36 cellular contexts compared by ENCODE assay signal in genomic region chr7:85162743-85163142, GRCh38. TPM values are rescaled to one million over a fixed set of nuclear protein-coding genes. Genes with fewer than 3 reads are reported as not detected.
DNase-seq lines count a peak whose midpoint lies in the region; ATAC-seq and TF ChIP-seq lines count a peak whose summit lies in the region.
"Had no signal": no experiment of that assay in that cellular context is flagged by ENCODE, and none has a peak within 500 bp of the region (broad histone marks: within the 10 kb centered on the region; RNA-seq: fewer than 3 reads in every experiment).

No MANE protein-coding gene starts in this region.

- H3K36me3 Mint-ChIP-seq in HFFc6 (ENCODE audit: low read depth) (peaks cover 18% of the 10 kb centered on the region), CD14-positive monocyte (no peaks in the 10 kb centered on the region)
- H3K36me3 Mint-ChIP-seq: activated naive CD8-positive, alpha-beta T cell treated with anti-CD3 and anti-CD28 coated beads for 36 hours had no signal

- no peaks in the 10 kb centered on the region for H3K36me3 ChIP-seq in thyroid gland
- H3K36me3 ChIP-seq: spleen, vagina had no signal

- H3K4me1 Mint-ChIP-seq in HFFc6 (ENCODE audit: low read depth) (peaks cover 54% of the 10 kb centered on the region), CD14-positive monocyte (peaks cover 2% of the 10 kb centered on the region)
- H3K4me1 Mint-ChIP-seq: immature natural killer cell had no signal

- no peak for TF ChIP-seq CTCF in HFFc6 (IDR thresholded peaks at IDR 0.05)
- TF ChIP-seq CTCF in cardiac fibroblast (IDR thresholded peaks at IDR 0.05; ENCODE audit: low read depth, low read length), result no peak
- TF ChIP-seq CTCF in fibroblast of the aortic adventitia (IDR thresholded peaks at IDR 0.05; ENCODE audit: insufficient read depth, low read length), result no peak
- TF ChIP-seq CTCF in thyroid gland (IDR thresholded peaks at IDR 0.05), result no peak
- no peak for TF ChIP-seq CTCF in CD14-positive monocyte (IDR thresholded peaks at IDR 0.05)

- no peaks in the 10 kb centered on the region for H3K27me3 ChIP-seq in thyroid gland
- H3K27me3 ChIP-seq: spleen, testis, vagina had no signal

- intact Hi-C loops in thyroid gland (cut with DNase I), result no loop called here
- intact Hi-C loops in CD14-positive monocyte (cut with micrococcal nuclease), result no loop called here

- H3K27me3 Mint-ChIP-seq in HFFc6 (ENCODE audit: insufficient read depth) (no peaks in the 10 kb centered on the region; the same call in 1 of the 2 replicates), CD14-positive monocyte (ENCODE audit: low read depth in 3 of 3) (no peaks in the 10 kb centered on the region)
- H3K27me3 Mint-ChIP-seq: activated naive CD8-positive, alpha-beta T cell treated with anti-CD3 and anti-CD28 coated beads for 36 hours; activated T-cell treated with anti-CD3 and anti-CD28 coated beads, Interleukin-2, amount 50 U/mL, for 24 hours; dendritic cell treated with granulocyte-macrophage colony-stimulating factor and Interleukin-4, amounts not matched to agents 40 ng/mL and 50 ng/mL, for 4 days; memory B cell; stimulated activated naive CD8-positive, alpha-beta T cell treated with anti-CD3 and anti-CD28 coated beads, Interleukin-15, Interleukin-2, amounts not matched to agents 100 ng/mL and 50 ng/mL, for 24 hours had no signal

- H3K9me3 ChIP-seq in thyroid gland, result no peaks in the 10 kb centered on the region
- H3K9me3 ChIP-seq: testis, vagina had no signal

- H3K27ac ChIP-seq in thyroid gland, result peak overlapping the region in 2 of 3 donors; percentile 4 to 64
- H3K27ac ChIP-seq: vagina had no signal

- no peak for TF ChIP-seq POLR2A in thyroid gland (IDR thresholded peaks at IDR 0.05)

- H3K4me3 ChIP-seq in cardiac fibroblast (replicated peaks in 1 of 2; ENCODE audit: low read depth in 2 of 2, low read length in 2 of 2) (no peak overlapping the region), fibroblast of the aortic adventitia (ENCODE audit: low read depth, low read length) (peak overlapping the region; percentile 8), thyroid gland (replicated peaks in 1 of 3) (no peak overlapping the region)
- H3K4me3 ChIP-seq: spleen, testis, vagina had no signal

- H3K4me1 ChIP-seq in thyroid gland, result peaks cover 16 to 23% of the 10 kb centered on the region in 2 donors
- H3K4me1 ChIP-seq: spleen, testis, vagina had no signal

- peaks cover 18% of the 10 kb centered on the region for H3K9me3 Mint-ChIP-seq in HFFc6
- peaks cover 0 to 13% (median 2%) of the 10 kb centered on the region in 7 donors for H3K9me3 Mint-ChIP-seq in CD14-positive monocyte

- H3K27ac Mint-ChIP-seq in HFFc6 (peak overlapping the region; percentile 69), CD14-positive monocyte (no peak overlapping the region)
- H3K27ac Mint-ChIP-seq: activated naive CD8-positive, alpha-beta T cell treated with anti-CD3 and anti-CD28 coated beads for 36 hours; activated T-cell treated with anti-CD3 and anti-CD28 coated beads, Interleukin-2, amount 50 U/mL, for 24 hours; dendritic cell treated with granulocyte-macrophage colony-stimulating factor and Interleukin-4, amounts not matched to agents 40 ng/mL and 50 ng/mL, for 4 days; endodermal cell; immature natural killer cell; memory B cell; stimulated activated naive CD8-positive, alpha-beta T cell treated with anti-CD3 and anti-CD28 coated beads, Interleukin-15, Interleukin-2, amounts not matched to agents 100 ng/mL and 50 ng/mL, for 24 hours had no signal

- ATAC-seq in HG03039 (IDR thresholded peaks at IDR 0.05; ENCODE audit: unreplicated experiment), result no peak
- ATAC-seq: esophagus mucosa, HCT116, left colon, PC-3, right cardiac atrium had no signal

- H3K4me3 Mint-ChIP-seq in HFFc6 (peak overlapping the region; percentile 81), CD14-positive monocyte (no peak overlapping the region)
- H3K4me3 Mint-ChIP-seq: activated naive CD8-positive, alpha-beta T cell treated with anti-CD3 and anti-CD28 coated beads for 36 hours; activated T-cell treated with anti-CD3 and anti-CD28 coated beads, Interleukin-2, amount 50 U/mL, for 24 hours; dendritic cell treated with granulocyte-macrophage colony-stimulating factor and Interleukin-4, amounts not matched to agents 40 ng/mL and 50 ng/mL, for 4 days; endodermal cell; immature natural killer cell; memory B cell; stimulated activated naive CD8-positive, alpha-beta T cell treated with anti-CD3 and anti-CD28 coated beads, Interleukin-15, Interleukin-2, amounts not matched to agents 100 ng/mL and 50 ng/mL, for 24 hours had no signal

- no peak for DNase-seq in HFFc6
- DNase-seq in cardiac fibroblast (ENCODE audit: low read depth in 2 of 2), result peak; percentile 18 to 51
- DNase-seq in fibroblast of the aortic adventitia (ENCODE audit: low read depth), result peak; percentile 52
- DNase-seq in thyroid gland, result no peak
- no peak for DNase-seq in middle frontal gyrus (ENCODE audit: extremely low spot score, low spot score)
- DNase-seq in CD14-positive monocyte (ENCODE audit: low spot score), result no peak
- DNase-seq: activated CD4-positive, CD25-positive, alpha-beta regulatory T cell; activated effector memory CD4-positive, alpha-beta T cell treated with anti-CD3 and anti-CD28 coated beads, Interleukin-2, amount 50 U/mL, for 16 hours; activated naive CD8-positive, alpha-beta T cell treated with anti-CD3 and anti-CD28 coated beads for 36 hours; activated T-cell treated with anti-CD3 and anti-CD28 coated beads, Interleukin-2, amount 50 U/mL, for 24 hours; aorta; C1 segment of cervical spinal cord; caudate nucleus; COR-L47; DMS79; endodermal cell; GF-D8; immature natural killer cell; left colon; NCI-H1092 treated with DMSO at 0.1 percent for 48 hours; NCI-H187 treated with DMSO at 0.1 percent for 48 hours; NCI-H2171; NCI-H510A; PC-3; right cardiac atrium; spleen; stimulated activated CD4-positive, alpha-beta T cell treated with anti-CD3 and anti-CD28 coated beads, Interleukin-2, amount 100 ng/mL, for 24 hours; testis had no signal

- 56 to 57% methylated on average over 4 of the region's 4 CpGs for WGBS in thyroid gland, 2 donors

RNA-seq across cellular contexts. Expression of gene SEMA3D, which starts 24.1 kb away (rescaled TPM):
- total RNA-seq in HFFc6 (2021; fragmentation: NEBNext Ultra II Directional; extraction: Animal tissue kit (Norgen Biotek cat#: 25700)), result 10 to 100 TPM; 16.5 to 23.7 (median 22.4) TPM
- total RNA-seq in fibroblast of the aortic adventitia (ENCODE audit: low replicate concordance), result 27.1 and 51.2 TPM in 2 replicates
- 100 to 1,000 TPM in 2 of 4 donors, 10 to 100 TPM in 2; 65.8 to 131 (median 91.8) TPM for total RNA-seq in thyroid gland
- not detected for polyA plus RNA-seq in CD14-positive monocyte
- total RNA-seq: activated naive CD8-positive, alpha-beta T cell treated with anti-CD3 and anti-CD28 coated beads for 36 hours; T-helper 1 cell treated with Interleukin-12 subunit alpha and Interleukin-12 subunit beta and Interleukin-4 antibody, amounts not matched to agents 30 ng/mL and 1 ng/mL, for 36 hours had no signal
- polyA plus RNA-seq: immature natural killer cell had no signal

Comparison
In these comparisons a context has a peak if more than half of its experiments do, and no peak if none do; other contexts are left out.
1. DNase-seq: peak in cardiac fibroblast (2 of 2) and fibroblast of the aortic adventitia (single experiment); none in HFFc6 (single experiment), thyroid gland (0 of 2), middle frontal gyrus (single experiment) and CD14-positive monocyte (single experiment).